Comparison of ENCODE assay signal across 1 cellular context in genomic region chr19:40411958-40412499, GRCh38.
TF ChIP-seq lines count a peak whose summit lies in the region.

No MANE protein-coding gene starts in this region.

TF ChIP-seq in WTC11, 78 proteins besides CTCF, POLR2A, EP300 and RAD21:
- TF ChIP-seq TP53 (CRISPR knock-in tag; IDR thresholded peaks at IDR 0.05): no peak
